15 cellular contexts compared by ENCODE assay signal in the genomic region with DNA sequence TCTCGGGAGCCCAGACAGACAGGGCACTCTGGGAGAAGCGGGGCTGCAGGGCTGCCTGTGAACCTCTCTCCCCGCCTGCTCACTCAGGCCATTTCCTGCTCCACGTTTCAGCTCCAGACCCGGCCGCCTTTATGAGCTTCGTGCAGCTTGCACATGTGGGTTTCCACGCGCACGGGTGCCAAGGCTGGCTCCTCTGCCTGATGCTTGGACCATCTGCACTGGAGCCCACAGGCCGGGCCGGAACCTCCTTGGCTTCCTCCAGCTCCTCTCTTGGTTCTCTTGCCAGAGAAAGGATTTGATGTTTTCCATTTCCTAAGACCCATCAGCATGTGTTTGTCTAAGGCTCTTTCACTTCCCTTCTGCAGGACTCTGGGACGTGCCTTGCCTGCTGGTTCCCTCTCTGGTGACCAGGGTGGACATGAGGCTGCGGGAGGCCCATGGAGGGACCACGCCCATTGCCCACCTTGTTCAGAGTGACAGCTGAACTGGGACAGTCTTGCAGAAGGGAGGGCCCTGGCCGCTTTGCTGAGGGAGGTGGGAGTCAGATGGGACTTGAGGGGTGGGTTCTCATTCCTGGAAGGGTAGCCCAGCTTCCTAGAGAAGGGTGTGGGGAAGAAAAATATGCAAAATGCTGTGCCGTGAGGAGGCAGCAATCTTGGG. TPM values are rescaled to one million over a fixed set of nuclear protein-coding genes. Genes with fewer than 3 reads are reported as not detected.
DNase-seq lines count a peak whose midpoint lies in the region; TF ChIP-seq lines count a peak whose summit lies in the region.
"Had no signal": no experiment of that assay in that cellular context is flagged by ENCODE, and none has a peak within 500 bp of the region (broad histone marks: within the 10 kb centered on the region; RNA-seq: fewer than 3 reads in every experiment).

No MANE protein-coding gene starts in this region.

- intact Hi-C loops in tibial artery (cut with DNase I; ENCODE audit: low total_unique reads), result no loop called here

- no peaks in the 10 kb centered on the region for H3K36me3 ChIP-seq in tibial artery
- H3K36me3 ChIP-seq: cardiac muscle cell had no signal

- no peak overlapping the region for H3K4me3 ChIP-seq in tibial artery
- H3K4me3 ChIP-seq: cardiac muscle cell had no signal

- no peaks in the 10 kb centered on the region for H3K9me3 ChIP-seq in tibial artery

- peak; percentile 52 for DNase-seq in activated effector memory CD4-positive, alpha-beta T cell treated with anti-CD3 and anti-CD28 coated beads, Interleukin-2, amount 50 U/mL, for 16 hours
- no peak for DNase-seq in activated effector memory CD4-positive, alpha-beta T cell treated with Interleukin-2 at 50 U/mL for 16 hours
- peak; percentile 23 for DNase-seq in dermis blood vessel endothelial cell
- peak; percentile 88 for DNase-seq in mesenteric fat pad (ENCODE audit: low spot score)
- peak; percentile 24 to 59 for DNase-seq in tibial artery
- no peak for DNase-seq in medulla oblongata (ENCODE audit: extremely low spot score)
- no peak for DNase-seq in activated CD4-positive, alpha-beta T cell treated with anti-CD3 and anti-CD28 coated beads for 4 hours
- no peak for DNase-seq in NCI-H774 (lab: John Stamatoyannopoulos, UW)
- DNase-seq: activated CD8-positive, alpha-beta T cell treated with anti-CD3 and anti-CD28 coated beads for 36 hours; Calu3; NCI-H2107; NK-92 treated with Interleukin-12 subunit alpha and Interleukin-12 subunit beta, amount 100 ng/mL, for 24 hours; retina; stimulated activated naive CD4-positive, alpha-beta T cell had no signal

- H3K27ac ChIP-seq in tibial artery, result no peak overlapping the region
- H3K27ac ChIP-seq: cardiac muscle cell had no signal

- peaks cover 0 to 10% of the 10 kb centered on the region in 2 donors for H3K27me3 ChIP-seq in tibial artery
- H3K27me3 ChIP-seq: cardiac muscle cell had no signal

- H3K4me1 ChIP-seq in tibial artery, result peaks cover 0 to 32% (median 0%) of the 10 kb centered on the region in 4 donors

- no peak for TF ChIP-seq CTCF in tibial artery (IDR thresholded peaks at IDR 0.05)

RNA-seq across cellular contexts. Expression of gene COL5A1, which starts 23.3 kb away (rescaled TPM):
- total RNA-seq in dermis blood vessel endothelial cell (8.0 and 9.5 TPM in 2 replicates), mesenteric fat pad (84.7 TPM)
- total RNA-seq: Calu3 had no signal

Comparison
In these comparisons a context has a peak if more than half of its experiments do, and no peak if none do; other contexts are left out.
1. DNase-seq: peak in activated effector memory CD4-positive, alpha-beta T cell treated with anti-CD3 and anti-CD28 coated beads, Interleukin-2, amount 50 U/mL, for 16 hours (single experiment), dermis blood vessel endothelial cell (single experiment), mesenteric fat pad (single experiment) and tibial artery (2 of 2); none in activated effector memory CD4-positive, alpha-beta T cell treated with Interleukin-2 at 50 U/mL for 16 hours (single experiment), medulla oblongata (single experiment), activated CD4-positive, alpha-beta T cell treated with anti-CD3 and anti-CD28 coated beads for 4 hours (0 of 2) and NCI-H774 (single experiment).